1 cellular context compared by ENCODE assay signal in genomic region chr14:71536927-71537772, GRCh38.
TF ChIP-seq lines count a peak whose summit lies in the region.

No MANE protein-coding gene starts in this region.

TF ChIP-seq in WTC11, 78 proteins besides CTCF, POLR2A, EP300 and RAD21 (continued from another document):
- TF ChIP-seq AFF4 (CRISPR knock-in tag; IDR thresholded peaks at IDR 0.05; ENCODE audit: borderline replicate concordance) = no peak
- TF ChIP-seq NR2C2 (CRISPR knock-in tag; IDR thresholded peaks at IDR 0.05) = no peak
- TF ChIP-seq MXD4 (CRISPR knock-in tag; IDR thresholded peaks at IDR 0.05; ENCODE audit: borderline replicate concordance) = no peak
- TF ChIP-seq ATF2 (CRISPR knock-in tag; IDR thresholded peaks at IDR 0.05; ENCODE audit: borderline replicate concordance, low read depth) = no peak
- TF ChIP-seq PRRX2 (CRISPR knock-in tag; IDR thresholded peaks at IDR 0.05) = no peak
- TF ChIP-seq STAT6 (CRISPR knock-in tag; conservative IDR thresholded peaks at IDR 0.05; ENCODE audit: low read depth) = no peak
- no peak for TF ChIP-seq ZBTB21 (CRISPR knock-in tag; IDR thresholded peaks at IDR 0.05; ENCODE audit: borderline replicate concordance)
- TF ChIP-seq TEAD4 (CRISPR knock-in tag; IDR thresholded peaks at IDR 0.05) = no peak
